ENCODE assay signal across 22 cellular contexts in the genomic region with DNA sequence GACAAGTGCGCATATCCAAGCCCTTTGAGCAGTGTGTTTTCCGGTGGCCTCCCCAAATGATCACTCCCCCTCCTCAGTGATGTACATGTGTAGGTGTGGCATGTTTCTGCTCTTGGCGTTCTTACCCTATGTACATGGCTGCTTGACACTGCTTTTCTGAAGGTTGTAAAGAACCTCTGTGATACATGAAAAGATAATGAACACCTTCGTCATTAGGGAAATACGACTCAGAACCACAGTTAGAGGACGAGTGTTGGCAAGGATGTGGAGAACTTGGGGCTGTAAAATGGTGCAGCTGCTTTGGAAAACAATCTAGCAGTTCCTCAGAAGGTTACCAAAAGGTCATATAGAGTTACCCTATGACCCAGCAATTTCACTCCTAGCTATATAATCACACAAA.
"Had no signal": no experiment of that assay in that cellular context is flagged by ENCODE, and none has a peak within 500 bp of the region (broad histone marks: within the 10 kb centered on the region; RNA-seq: fewer than 3 reads in every experiment).

No MANE protein-coding gene starts in this region.

- H3K4me1 Mint-ChIP-seq: activated B cell treated with CpG ODN at 0.5 μM for 24 hours; activated naive CD4-positive, alpha-beta T cell treated with anti-CD3 and anti-CD28 coated beads, Interleukin-2, amount 50 U/mL, for 24 hours; immature natural killer cell had no signal

- H3K4me3 Mint-ChIP-seq: activated B cell treated with CpG ODN at 0.5 μM for 24 hours; activated naive CD4-positive, alpha-beta T cell treated with anti-CD3 and anti-CD28 coated beads, Interleukin-2, amount 50 U/mL, for 24 hours; immature natural killer cell; naive thymus-derived CD8-positive, alpha-beta T cell; stimulated activated naive B cell treated with anti-CD40 and anti-IgM and Interleukin-4, amounts not matched to agents 10 μg/mL and 1 μg/mL and 100 μg/mL, for 72 hours; T-cell had no signal

- H3K9me3 Mint-ChIP-seq: activated B cell treated with CpG ODN at 0.5 μM for 24 hours; activated naive CD4-positive, alpha-beta T cell treated with anti-CD3 and anti-CD28 coated beads, Interleukin-2, amount 50 U/mL, for 24 hours; immature natural killer cell; naive thymus-derived CD8-positive, alpha-beta T cell; stimulated activated naive B cell treated with anti-CD40 and anti-IgM and Interleukin-4, amounts not matched to agents 10 μg/mL and 1 μg/mL and 100 μg/mL, for 72 hours; T-cell had no signal

- H3K4me3 ChIP-seq: body of pancreas, esophagus squamous epithelium, left ventricle myocardium inferior, spleen, thoracic aorta, upper lobe of left lung had no signal

- H3K27ac Mint-ChIP-seq: activated B cell treated with CpG ODN at 0.5 μM for 24 hours had no signal

- H3K27me3 Mint-ChIP-seq: activated B cell treated with CpG ODN at 0.5 μM for 24 hours; activated naive CD4-positive, alpha-beta T cell treated with anti-CD3 and anti-CD28 coated beads, Interleukin-2, amount 50 U/mL, for 24 hours; naive thymus-derived CD8-positive, alpha-beta T cell; stimulated activated naive B cell treated with anti-CD40 and anti-IgM and Interleukin-4, amounts not matched to agents 10 μg/mL and 1 μg/mL and 100 μg/mL, for 72 hours; T-cell had no signal

- H3K27ac ChIP-seq: body of pancreas, esophagus squamous epithelium, left ventricle myocardium inferior, thoracic aorta, upper lobe of left lung had no signal

- ATAC-seq: body of pancreas; naive thymus-derived CD8-positive, alpha-beta T cell; SK-N-SH treated with all-trans-retinoic acid at 6 μM for 48 hours; T-cell had no signal

- H3K27me3 ChIP-seq: body of pancreas, esophagus squamous epithelium, spleen, upper lobe of left lung had no signal

- H3K4me1 ChIP-seq: body of pancreas, esophagus squamous epithelium, left ventricle myocardium inferior had no signal

- H3K9me3 ChIP-seq: body of pancreas, esophagus squamous epithelium, left ventricle myocardium inferior, spleen, thoracic aorta, upper lobe of left lung had no signal

- DNase-seq: activated B cell treated with CpG ODN at 0.5 μM for 24 hours; activated CD4-positive, alpha-beta T cell treated with anti-CD3 and anti-CD28 coated beads for 48 hours; activated CD8-positive, alpha-beta memory T cell treated with anti-CD3 and anti-CD28 coated beads, Interleukin-2, amount 50 U/mL, for 4 hours; activated effector memory CD4-positive, alpha-beta T cell treated with anti-CD3 and anti-CD28 coated beads, Interleukin-2, amount 50 U/mL, for 16 hours; activated T-cell treated with anti-CD3 and anti-CD28 coated beads, Interleukin-2, amount 50 U/mL, for 48 hours; amniotic stem cell; body of pancreas; cortex of kidney; esophagus squamous epithelium; immature natural killer cell; kidney glomerular epithelial cell; left ventricle myocardium inferior; naive thymus-derived CD8-positive, alpha-beta T cell; posterior cingulate gyrus; spleen; stimulated activated CD4-positive, alpha-beta T cell treated with anti-CD3 and anti-CD28 coated beads, Interleukin-4, amount 100 ng/mL, for 4 hours; stimulated activated naive B cell treated with anti-CD40 and anti-IgM and Interleukin-4, amounts not matched to agents 10 μg/mL and 1 μg/mL and 100 μg/mL, for 72 hours; T-cell; upper lobe of left lung had no signal
